In genomic region chr11:124265034-124265433, GRCh38 we compare ENCODE assay signal across 4 cellular contexts. TPM values are rescaled to one million over a fixed set of nuclear protein-coding genes. Genes with fewer than 3 reads are reported as not detected.
"Had no signal": no experiment of that assay in that cellular context is flagged by ENCODE, and none has a peak within 500 bp of the region (broad histone marks: within the 10 kb centered on the region; RNA-seq: fewer than 3 reads in every experiment).

No MANE protein-coding gene starts in this region.

RNA-seq across cellular contexts. Expression of gene OR8G5, which starts 8.9 kb away (rescaled TPM):
- total RNA-seq: HT-29, NCI-H460, Right ventricle myocardium superior, SJSA1 had no signal

RNA-seq across cellular contexts. Expression of gene OR8G1, which starts 24.1 kb away (rescaled TPM):
- total RNA-seq: HT-29, NCI-H460, Right ventricle myocardium superior, SJSA1 had no signal

RNA-seq across cellular contexts. Expression of gene OR8D1, which starts 48.7 kb away (rescaled TPM):
- total RNA-seq: HT-29, NCI-H460, Right ventricle myocardium superior, SJSA1 had no signal

RNA-seq across cellular contexts. Expression of gene OR8D2, which starts 55.0 kb away (rescaled TPM):
- total RNA-seq: HT-29, NCI-H460, Right ventricle myocardium superior, SJSA1 had no signal
